12 cellular contexts compared by ENCODE assay signal in genomic region chr22:50010676-50011446, GRCh38. TPM values are rescaled to one million over a fixed set of nuclear protein-coding genes. Genes with fewer than 3 reads are reported as not detected.
DNase-seq lines count a peak whose midpoint lies in the region; ATAC-seq and TF ChIP-seq lines count a peak whose summit lies in the region.
"Had no signal": no experiment of that assay in that cellular context is flagged by ENCODE, and none has a peak within 500 bp of the region (broad histone marks: within the 10 kb centered on the region; RNA-seq: fewer than 3 reads in every experiment).

No MANE protein-coding gene starts in this region.

- no peak overlapping the region for H3K27ac Mint-ChIP-seq in T-helper 2 cell treated with Interferon-gamma antibody and Interleukin-4, amounts not matched to agents 5 μg/mL and 100 μg/mL, for 36 hours
- H3K27ac Mint-ChIP-seq in immature natural killer cell = peak overlapping the region in 1 of 6 donors; percentile 16
- H3K27ac Mint-ChIP-seq in stimulated activated naive B cell treated with anti-CD40 and anti-IgM and Interleukin-4, amounts not matched to agents 10 μg/mL and 1 μg/mL and 100 μg/mL, for 72 hours = peak overlapping the region; percentile 96
- H3K27ac Mint-ChIP-seq: progenitor cell of endocrine pancreas had no signal

- no peaks in the 10 kb centered on the region for H3K9me3 Mint-ChIP-seq in T-helper 2 cell treated with Interferon-gamma antibody and Interleukin-4, amounts not matched to agents 5 μg/mL and 100 μg/mL, for 36 hours
- H3K9me3 Mint-ChIP-seq in activated T-cell treated with anti-CD3 and anti-CD28 coated beads, Interleukin-2, amount 50 U/mL, for 4 hours = no peaks in the 10 kb centered on the region
- peaks cover 0 to 1% (median 0%) of the 10 kb centered on the region in 6 donors for H3K9me3 Mint-ChIP-seq in immature natural killer cell
- no peaks in the 10 kb centered on the region for H3K9me3 Mint-ChIP-seq in stimulated activated naive B cell treated with anti-CD40 and anti-IgM and Interleukin-4, amounts not matched to agents 10 μg/mL and 1 μg/mL and 100 μg/mL, for 72 hours

- peaks cover 2% of the 10 kb centered on the region for H3K4me1 Mint-ChIP-seq in T-helper 2 cell treated with Interferon-gamma antibody and Interleukin-4, amounts not matched to agents 5 μg/mL and 100 μg/mL, for 36 hours (ENCODE audit: low read depth)
- H3K4me1 Mint-ChIP-seq in activated T-cell treated with anti-CD3 and anti-CD28 coated beads, Interleukin-2, amount 50 U/mL, for 4 hours (ENCODE audit: low read depth) = peaks cover 21% of the 10 kb centered on the region
- H3K4me1 Mint-ChIP-seq in immature natural killer cell = peaks cover 0 to 4% of the 10 kb centered on the region in 2 donors
- peaks cover 37 to 49% of the 10 kb centered on the region in 2 donors for H3K4me1 Mint-ChIP-seq in stimulated activated naive B cell treated with anti-CD40 and anti-IgM and Interleukin-4, amounts not matched to agents 10 μg/mL and 1 μg/mL and 100 μg/mL, for 72 hours

- peak; percentile 65 to 74 for ATAC-seq in activated T-cell treated with anti-CD3 and anti-CD28 coated beads, Interleukin-2, amount 50 U/mL, for 4 hours
- ATAC-seq in stimulated activated naive B cell treated with anti-CD40 and anti-IgM and Interleukin-4, amounts not matched to agents 10 μg/mL and 1 μg/mL and 100 μg/mL, for 72 hours (replicated peaks) = peak; percentile 72 to 76
- ATAC-seq in GM18873 (IDR thresholded peaks at IDR 0.05; ENCODE audit: low FRiP score, unreplicated experiment) (no peak), omental fat pad (ENCODE audit: low FRiP score) (no peak)

- H3K27me3 Mint-ChIP-seq in T-helper 2 cell treated with Interferon-gamma antibody and Interleukin-4, amounts not matched to agents 5 μg/mL and 100 μg/mL, for 36 hours (ENCODE audit: low read depth) = peaks cover 12% of the 10 kb centered on the region
- peaks cover 13% of the 10 kb centered on the region for H3K27me3 Mint-ChIP-seq in activated T-cell treated with anti-CD3 and anti-CD28 coated beads, Interleukin-2, amount 50 U/mL, for 4 hours (ENCODE audit: low read depth)
- H3K27me3 Mint-ChIP-seq in immature natural killer cell (ENCODE audit: low read depth in 3 of 3) = peaks cover 6 to 12% (median 7%) of the 10 kb centered on the region in 3 donors
- H3K27me3 Mint-ChIP-seq in stimulated activated naive B cell treated with anti-CD40 and anti-IgM and Interleukin-4, amounts not matched to agents 10 μg/mL and 1 μg/mL and 100 μg/mL, for 72 hours = peaks cover 0 to 20% of the 10 kb centered on the region in 2 donors

- no peaks in the 10 kb centered on the region for H3K36me3 Mint-ChIP-seq in T-helper 2 cell treated with Interferon-gamma antibody and Interleukin-4, amounts not matched to agents 5 μg/mL and 100 μg/mL, for 36 hours (ENCODE audit: low read depth)
- H3K36me3 Mint-ChIP-seq in activated T-cell treated with anti-CD3 and anti-CD28 coated beads, Interleukin-2, amount 50 U/mL, for 4 hours (ENCODE audit: insufficient read depth) = no peaks in the 10 kb centered on the region
- no peaks in the 10 kb centered on the region for H3K36me3 Mint-ChIP-seq in immature natural killer cell
- H3K36me3 Mint-ChIP-seq in stimulated activated naive B cell treated with anti-CD40 and anti-IgM and Interleukin-4, amounts not matched to agents 10 μg/mL and 1 μg/mL and 100 μg/mL, for 72 hours = no peaks in the 10 kb centered on the region

- TF ChIP-seq CTCF in omental fat pad (IDR thresholded peaks at IDR 0.05) = no peak

- no peak overlapping the region for H3K4me3 Mint-ChIP-seq in T-helper 2 cell treated with Interferon-gamma antibody and Interleukin-4, amounts not matched to agents 5 μg/mL and 100 μg/mL, for 36 hours
- H3K4me3 Mint-ChIP-seq in activated T-cell treated with anti-CD3 and anti-CD28 coated beads, Interleukin-2, amount 50 U/mL, for 4 hours = peak overlapping the region; percentile 65
- H3K4me3 Mint-ChIP-seq in immature natural killer cell = peak overlapping the region in 1 of 5 donors; percentile 60
- H3K4me3 Mint-ChIP-seq in stimulated activated naive B cell treated with anti-CD40 and anti-IgM and Interleukin-4, amounts not matched to agents 10 μg/mL and 1 μg/mL and 100 μg/mL, for 72 hours = peak overlapping the region; percentile 85 to 90

- DNase-seq in T-helper 2 cell = peak in 4 of 5 experiments; percentile 38 to 68 (median 54)
- no peak for DNase-seq in T-helper 2 cell treated with Interferon-gamma antibody and Interleukin-4, amounts not matched to agents 5 μg/mL and 100 μg/mL, for 36 hours (ENCODE audit: low spot score)
- DNase-seq in activated T-cell treated with anti-CD3 and anti-CD28 coated beads, Interleukin-2, amount 50 U/mL, for 4 hours = peak; percentile 76
- peak; percentile 32 to 51 (median 34) for DNase-seq in immature natural killer cell
- DNase-seq in stimulated activated naive B cell treated with anti-CD40 and anti-IgM and Interleukin-4, amounts not matched to agents 10 μg/mL and 1 μg/mL and 100 μg/mL, for 72 hours = peak; percentile 53
- no peak for DNase-seq in NCI-H2107 (lab: John Stamatoyannopoulos, UW)
- DNase-seq in omental fat pad (ENCODE audit: low spot score) = no peak
- DNase-seq: brain microvascular endothelial cell had no signal

RNA-seq across cellular contexts. Expression of gene IL17REL, which starts 1.7 kb away (rescaled TPM):
- total RNA-seq in activated T-cell treated with anti-CD3 and anti-CD28 coated beads, Interleukin-2, amount 50 U/mL, for 4 hours = under 1 TPM; 0.08 to 0.24 (median 0.13) TPM
- polyA plus RNA-seq in immature natural killer cell = not detected
- total RNA-seq in omental fat pad = not detected
- total RNA-seq: MCF 10A, ureter had no signal

RNA-seq across cellular contexts. Expression of gene TTLL8, which starts 47.2 kb away (rescaled TPM):
- total RNA-seq in activated T-cell treated with anti-CD3 and anti-CD28 coated beads, Interleukin-2, amount 50 U/mL, for 4 hours = not detected
- polyA plus RNA-seq in immature natural killer cell = not detected
- total RNA-seq in omental fat pad = not detected
- total RNA-seq: MCF 10A, progenitor cell of endocrine pancreas, ureter had no signal

RNA-seq across cellular contexts. Expression of gene PIM3, which starts 50.3 kb away (rescaled TPM):
- total RNA-seq in activated T-cell treated with anti-CD3 and anti-CD28 coated beads, Interleukin-2, amount 50 U/mL, for 4 hours = 100 to 1,000 TPM; 426 to 498 (median 461) TPM
- polyA plus RNA-seq in immature natural killer cell = 10 to 100 TPM; 14.5 to 20.6 (median 15.8) TPM
- 100 to 1,000 TPM in 2 of 4 donors, 10 to 100 TPM in 2; 92.2 to 174 (median 114) TPM for total RNA-seq in omental fat pad

Comparison
In these comparisons a context has a peak if more than half of its experiments do, and no peak if none do; other contexts are left out.
1. DNase-seq: peak in T-helper 2 cell (4 of 5), activated T-cell treated with anti-CD3 and anti-CD28 coated beads, Interleukin-2, amount 50 U/mL, for 4 hours (single experiment), immature natural killer cell (3 of 3) and stimulated activated naive B cell treated with anti-CD40 and anti-IgM and Interleukin-4, amounts not matched to agents 10 μg/mL and 1 μg/mL and 100 μg/mL, for 72 hours (single experiment); none in T-helper 2 cell treated with Interferon-gamma antibody and Interleukin-4, amounts not matched to agents 5 μg/mL and 100 μg/mL, for 36 hours (single experiment), NCI-H2107 (single experiment) and omental fat pad (single experiment).
2. ATAC-seq: peak in activated T-cell treated with anti-CD3 and anti-CD28 coated beads, Interleukin-2, amount 50 U/mL, for 4 hours (2 of 2) and stimulated activated naive B cell treated with anti-CD40 and anti-IgM and Interleukin-4, amounts not matched to agents 10 μg/mL and 1 μg/mL and 100 μg/mL, for 72 hours (2 of 2); none in GM18873 (single experiment) and omental fat pad (single experiment).